Comparison of ENCODE assay signal across 8 cellular contexts in genomic region chr9:128419061-128419925, GRCh38. TPM values are rescaled to one million over a fixed set of nuclear protein-coding genes. Genes with fewer than 3 reads are reported as not detected.
DNase-seq lines count a peak whose midpoint lies in the region; ATAC-seq and TF ChIP-seq lines count a peak whose summit lies in the region.

No MANE protein-coding gene starts in this region.

- peak overlapping the region; percentile 89 for H3K4me3 Mint-ChIP-seq in HFFc6
- H3K4me3 Mint-ChIP-seq in activated CD8-positive, alpha-beta memory T cell treated with anti-CD3 and anti-CD28 coated beads, Interleukin-2, amount 10 ng/mL, durations not matched to agents 7 days and 5 days: peak overlapping the region; percentile 70

- no peak overlapping the region for H3K27ac ChIP-seq in AG04450 (ENCODE audit: low read depth, low read length)
- peak overlapping the region; percentile 71 for H3K27ac ChIP-seq in temporal lobe (ENCODE audit: low read depth, low read length)

- H3K27me3 Mint-ChIP-seq in HFFc6 (ENCODE audit: insufficient read depth): peaks cover 27% of the 10 kb centered on the region
- H3K27me3 Mint-ChIP-seq in activated CD8-positive, alpha-beta memory T cell treated with anti-CD3 and anti-CD28 coated beads, Interleukin-2, amount 10 ng/mL, durations not matched to agents 7 days and 5 days: peaks cover 42% of the 10 kb centered on the region

- CTCF ChIA-PET in AG04450 (lab: Charles Lee): interaction anchor here (0.7 to 3.8 kb wide), 14 partner anchors 8 to 131 kb away, joined by 3 to 30 read pairs (median 8); partner anchors contain the start of gene URM1
- CTCF ChIA-PET in activated CD8-positive, alpha-beta memory T cell treated with anti-CD3 and anti-CD28 coated beads, Interleukin-2, amount 10 ng/mL, durations not matched to agents 7 days and 5 days (lab: Charles Lee): interaction anchor here (0.7 to 3.2 kb wide), 23 partner anchors 8 to 283 kb away, joined by 3 to 38 read pairs (median 4); partner anchors contain the start of genes DNM1, PKN3 and URM1

- peaks cover 31% of the 10 kb centered on the region for H3K4me1 Mint-ChIP-seq in HFFc6 (ENCODE audit: low read depth)
- peaks cover 29% of the 10 kb centered on the region for H3K4me1 Mint-ChIP-seq in activated CD8-positive, alpha-beta memory T cell treated with anti-CD3 and anti-CD28 coated beads, Interleukin-2, amount 10 ng/mL, durations not matched to agents 7 days and 5 days

- H3K36me3 Mint-ChIP-seq in HFFc6 (ENCODE audit: low read depth): peaks cover 7% of the 10 kb centered on the region
- no peaks in the 10 kb centered on the region for H3K36me3 Mint-ChIP-seq in activated CD8-positive, alpha-beta memory T cell treated with anti-CD3 and anti-CD28 coated beads, Interleukin-2, amount 10 ng/mL, durations not matched to agents 7 days and 5 days

- peaks cover 4% of the 10 kb centered on the region; the same call in 1 of the 2 replicates for H3K9me3 ChIP-seq in AG04450 (ENCODE audit: control insufficient read depth, insufficient read depth, low read length)

- H3K9me3 Mint-ChIP-seq in HFFc6: no peaks in the 10 kb centered on the region
- no peaks in the 10 kb centered on the region for H3K9me3 Mint-ChIP-seq in activated CD8-positive, alpha-beta memory T cell treated with anti-CD3 and anti-CD28 coated beads, Interleukin-2, amount 10 ng/mL, durations not matched to agents 7 days and 5 days (ENCODE audit: low read depth)

- no peak overlapping the region for H3K4me3 ChIP-seq in AG04450 (ENCODE audit: low read depth, low read length)

- peak overlapping the region; percentile 46 for H3K27ac Mint-ChIP-seq in HFFc6
- no peak overlapping the region for H3K27ac Mint-ChIP-seq in activated CD8-positive, alpha-beta memory T cell treated with anti-CD3 and anti-CD28 coated beads, Interleukin-2, amount 10 ng/mL, durations not matched to agents 7 days and 5 days

- POLR2A ChIA-PET in AG04450 (lab: Yijun Ruan, JAX): interaction anchor here (1.4 to 1.7 kb wide), 2 partner anchors 48 to 134 kb away, joined by 3 to 10 read pairs; partner anchors contain the start of gene URM1

- H3K27me3 ChIP-seq in AG04450 (ENCODE audit: control insufficient read depth, insufficient read depth, low read length): peaks cover 8% of the 10 kb centered on the region

- no peak for ATAC-seq in activated CD8-positive, alpha-beta memory T cell treated with anti-CD3 and anti-CD28 coated beads, Interleukin-2, amount 10 ng/mL, durations not matched to agents 7 days and 5 days
- no peak for ATAC-seq in GM19324 (IDR thresholded peaks at IDR 0.05; ENCODE audit: low FRiP score, unreplicated experiment)

- DNase-seq in AG04450 (ENCODE audit: low read depth, low spot score) (no peak), HFFc6 (no peak), hepatic stellate cell (ENCODE audit: low spot score) (peak; percentile 51), medulla oblongata (ENCODE audit: extremely low spot score) (no peak), NCI-H446 treated with DMSO at 0.1 percent for 48 hours (lab: John Stamatoyannopoulos, UW) (no peak)
- no peak for DNase-seq in activated CD8-positive, alpha-beta memory T cell treated with anti-CD3 and anti-CD28 coated beads, Interleukin-2, amount 10 ng/mL, durations not matched to agents 7 days and 5 days

- TF ChIP-seq CTCF in AG04450 (IDR thresholded peaks at IDR 0.05; ENCODE audit: low read depth, low read length) (0 out of 2 replicates have a peak, but pooled peaks have one; percentile 1), HFFc6 (IDR thresholded peaks at IDR 0.05) (no peak)

RNA-seq across cellular contexts. Expression of gene CERCAM, which starts 1.4 kb away (rescaled TPM):
- 54.9 and 72.1 TPM in 2 replicates for polyA plus RNA-seq in AG04450 (2011; rRNA removed)
- polyA minus RNA-seq in AG04450 (2011; rRNA and poly(A)+ RNA removed): 30.8 and 50.1 TPM in 2 replicates
- total RNA-seq in HFFc6 (2021; fragmentation: NEBNext Ultra II Directional; extraction: Animal tissue kit (Norgen Biotek cat#: 25700)): 100 to 1,000 TPM; 125 to 172 (median 136) TPM
- total RNA-seq in activated CD8-positive, alpha-beta memory T cell treated with anti-CD3 and anti-CD28 coated beads, Interleukin-2, amount 10 ng/mL, durations not matched to agents 7 days and 5 days: 10 to 100 TPM in 1 of 2 experiments, 1 to 10 TPM in 1; 5.2 to 12.2 TPM
- 16.0 TPM for total RNA-seq in temporal lobe

RNA-seq across cellular contexts. Expression of gene ODF2, which starts 36.5 kb away (rescaled TPM):
- polyA plus RNA-seq in AG04450 (2011; rRNA removed): 16.8 and 19.4 TPM in 2 replicates
- polyA minus RNA-seq in AG04450 (2011; rRNA and poly(A)+ RNA removed): 11.3 and 12.0 TPM in 2 replicates
- 10 to 100 TPM; 29.5 to 40.8 (median 36.9) TPM for total RNA-seq in HFFc6 (2021; fragmentation: NEBNext Ultra II Directional; extraction: Animal tissue kit (Norgen Biotek cat#: 25700))
- 10 to 100 TPM; 71.8 to 82.7 TPM for total RNA-seq in activated CD8-positive, alpha-beta memory T cell treated with anti-CD3 and anti-CD28 coated beads, Interleukin-2, amount 10 ng/mL, durations not matched to agents 7 days and 5 days
- total RNA-seq in temporal lobe: 13.3 TPM

RNA-seq across cellular contexts. Expression of gene URM1, which starts 48.1 kb away (rescaled TPM):
- polyA plus RNA-seq in AG04450 (2011; rRNA removed): 44.7 and 65.1 TPM in 2 replicates
- polyA minus RNA-seq in AG04450 (2011; rRNA and poly(A)+ RNA removed): 34.3 and 47.8 TPM in 2 replicates
- 10 to 100 TPM; 63.8 to 75.5 (median 70.2) TPM for total RNA-seq in HFFc6 (2021; fragmentation: NEBNext Ultra II Directional; extraction: Animal tissue kit (Norgen Biotek cat#: 25700))
- total RNA-seq in activated CD8-positive, alpha-beta memory T cell treated with anti-CD3 and anti-CD28 coated beads, Interleukin-2, amount 10 ng/mL, durations not matched to agents 7 days and 5 days: 10 to 100 TPM; 61.4 to 81.0 TPM
- total RNA-seq in temporal lobe: 15.2 TPM
